In genomic region chr4:174047363-174047762, GRCh38 we compare ENCODE assay signal across 12 cellular contexts.
"Had no signal": no experiment of that assay in that cellular context is flagged by ENCODE, and none has a peak within 500 bp of the region (broad histone marks: within the 10 kb centered on the region; RNA-seq: fewer than 3 reads in every experiment).

No MANE protein-coding gene starts in this region.

- H3K9me3 ChIP-seq: colonic mucosa, ovary had no signal

- H3K36me3 ChIP-seq: cardiac muscle cell, colonic mucosa, heart right ventricle, ovary, WERI-Rb-1 had no signal

- DNase-seq: activated CD4-positive, alpha-beta T cell treated with anti-CD3 and anti-CD28 coated beads for 48 hours; activated naive CD4-positive, alpha-beta T cell; colonic mucosa; effector CD4-positive, alpha-beta T cell; heart right ventricle; kidney glomerular epithelial cell; ovary; stimulated activated CD4-positive, alpha-beta T cell treated with anti-CD3 and anti-CD28 coated beads, Interleukin-2, amount 100 ng/mL, for 48 hours; stimulated activated naive CD4-positive, alpha-beta T cell treated with Interleukin-2 at 50 U/mL for 16 hours; trophoblast cell; WERI-Rb-1 had no signal

- H3K27me3 ChIP-seq: cardiac muscle cell, colonic mucosa, heart right ventricle, ovary had no signal

- H3K27ac ChIP-seq: cardiac muscle cell, colonic mucosa, heart right ventricle, ovary, WERI-Rb-1 had no signal

- H3K4me3 ChIP-seq: cardiac muscle cell, colonic mucosa, heart right ventricle, ovary had no signal

- H3K4me1 ChIP-seq: colonic mucosa had no signal

- ATAC-seq: heart right ventricle had no signal
